ENCODE assay signal across 31 cellular contexts in the genomic region with DNA sequence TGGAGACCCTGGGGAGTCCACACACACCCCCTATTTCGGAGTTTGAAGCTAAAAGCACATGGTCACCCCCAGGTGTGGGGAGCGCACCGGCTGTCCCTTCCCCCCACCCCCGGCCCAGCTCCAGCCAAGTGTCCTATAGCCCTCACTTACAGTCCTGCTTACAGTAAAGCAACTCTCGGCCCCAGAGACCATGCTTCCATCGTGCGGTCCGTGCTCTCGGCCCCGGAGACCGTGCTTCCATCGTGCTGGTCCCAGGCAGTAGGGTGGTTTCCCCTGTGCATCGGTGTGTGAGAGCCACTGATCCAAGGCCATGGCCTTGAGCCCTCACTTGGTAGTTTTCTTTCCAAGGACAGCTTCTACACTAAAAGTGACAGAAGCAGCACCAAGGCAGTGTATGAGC. TPM values are rescaled to one million over a fixed set of nuclear protein-coding genes. Genes with fewer than 3 reads are reported as not detected.
"Had no signal": no experiment of that assay in that cellular context is flagged by ENCODE, and none has a peak within 500 bp of the region (broad histone marks: within the 10 kb centered on the region; RNA-seq: fewer than 3 reads in every experiment).

No MANE protein-coding gene starts in this region.

- H3K9me3 ChIP-seq: adrenal gland, body of pancreas, MG63, SJCRH30 had no signal

- H3K27ac ChIP-seq: adrenal gland, body of pancreas, SJCRH30, SK-N-MC had no signal

- H3K9me3 Mint-ChIP-seq: activated CD4-positive, alpha-beta T cell treated with anti-CD3 and anti-CD28 coated beads, Interleukin-2, amount 10 ng/mL, durations not matched to agents 7 days and 5 days; activated naive CD4-positive, alpha-beta T cell treated with anti-CD3 and anti-CD28 coated beads for 36 hours; activated naive CD4-positive, alpha-beta T cell treated with anti-CD3 and anti-CD28 coated beads, Interleukin-2, amount 50 U/mL, for 72 hours; activated T-cell treated with anti-CD3 and anti-CD28 coated beads, Interleukin-2, amount 50 U/mL, for 24 hours had no signal

- DNase-seq: activated CD4-positive, alpha-beta T cell treated with anti-CD3 and anti-CD28 coated beads for 36 hours; activated CD4-positive, alpha-beta T cell treated with anti-CD3 and anti-CD28 coated beads, Interleukin-2, amount 10 ng/mL, durations not matched to agents 7 days and 5 days; activated CD4-positive, alpha-beta T cell treated with anti-CD3 and anti-CD28 coated beads, Interleukin-2, amount 50 U/mL, for 48 hours; activated CD8-positive, alpha-beta T cell treated with anti-CD3 and anti-CD28 coated beads, Interleukin-2, amount 10 ng/mL, durations not matched to agents 7 days and 5 days; activated gamma-delta T cell treated with Interleukin-2 at 50 U/mL for 16 hours; activated naive CD4-positive, alpha-beta T cell treated with anti-CD3 and anti-CD28 coated beads for 36 hours; activated T-cell treated with anti-CD3 and anti-CD28 coated beads, Interleukin-2, amount 50 U/mL, for 24 hours; adrenal gland; body of pancreas; central memory CD4-positive, alpha-beta T cell; Kasumi-1; MG63; NCI-H1048; NCI-H1105 treated with DMSO at 0.1 percent for 48 hours; NCI-H1436; NCI-H1694; NCI-H1930; NCI-H2081 treated with DMSO at 0.1 percent for 48 hours; NCI-H226; NCI-H446 treated with DMSO at 0.1 percent for 48 hours; NCI-H524; NCI-H69; NCI-H82; T1000 had no signal

- H3K36me3 Mint-ChIP-seq: activated naive CD4-positive, alpha-beta T cell treated with anti-CD3 and anti-CD28 coated beads, Interleukin-2, amount 50 U/mL, for 72 hours had no signal

- H3K27me3 ChIP-seq: adrenal gland, body of pancreas, MG63, SJCRH30 had no signal

- H3K4me1 ChIP-seq: adrenal gland, body of pancreas had no signal

- H3K4me3 ChIP-seq: adrenal gland, body of pancreas, MG63, SJCRH30, SK-N-MC had no signal

- H3K4me3 Mint-ChIP-seq: activated CD4-positive, alpha-beta T cell treated with anti-CD3 and anti-CD28 coated beads for 36 hours; activated CD4-positive, alpha-beta T cell treated with anti-CD3 and anti-CD28 coated beads, Interleukin-2, amount 10 ng/mL, durations not matched to agents 7 days and 5 days; activated CD8-positive, alpha-beta T cell treated with anti-CD3 and anti-CD28 coated beads, Interleukin-2, amount 10 ng/mL, durations not matched to agents 7 days and 5 days; activated naive CD4-positive, alpha-beta T cell treated with anti-CD3 and anti-CD28 coated beads for 36 hours; activated T-cell treated with anti-CD3 and anti-CD28 coated beads, Interleukin-2, amount 50 U/mL, for 24 hours had no signal

- H3K36me3 ChIP-seq: adrenal gland, MG63 had no signal

- FAIRE-seq: astrocyte, bronchial epithelial cell had no signal

- H3K27ac Mint-ChIP-seq: activated CD4-positive, alpha-beta T cell treated with anti-CD3 and anti-CD28 coated beads for 36 hours; activated CD4-positive, alpha-beta T cell treated with anti-CD3 and anti-CD28 coated beads, Interleukin-2, amount 10 ng/mL, durations not matched to agents 7 days and 5 days; activated CD8-positive, alpha-beta T cell treated with anti-CD3 and anti-CD28 coated beads, Interleukin-2, amount 10 ng/mL, durations not matched to agents 7 days and 5 days; activated naive CD4-positive, alpha-beta T cell treated with anti-CD3 and anti-CD28 coated beads for 36 hours; activated naive CD4-positive, alpha-beta T cell treated with anti-CD3 and anti-CD28 coated beads, Interleukin-2, amount 50 U/mL, for 72 hours; activated T-cell treated with anti-CD3 and anti-CD28 coated beads, Interleukin-2, amount 50 U/mL, for 24 hours had no signal

- H3K4me1 Mint-ChIP-seq: activated CD4-positive, alpha-beta T cell treated with anti-CD3 and anti-CD28 coated beads for 36 hours; activated CD4-positive, alpha-beta T cell treated with anti-CD3 and anti-CD28 coated beads, Interleukin-2, amount 10 ng/mL, durations not matched to agents 7 days and 5 days had no signal

RNA-seq across cellular contexts. Expression of gene GBX2, which starts 48.7 kb away (rescaled TPM):
- total RNA-seq: activated CD4-positive, alpha-beta T cell treated with anti-CD3 and anti-CD28 coated beads for 36 hours; activated CD4-positive, alpha-beta T cell treated with anti-CD3 and anti-CD28 coated beads, Interleukin-2, amount 10 ng/mL, durations not matched to agents 7 days and 5 days; activated CD8-positive, alpha-beta T cell treated with anti-CD3 and anti-CD28 coated beads, Interleukin-2, amount 10 ng/mL, durations not matched to agents 7 days and 5 days; activated naive CD4-positive, alpha-beta T cell treated with anti-CD3 and anti-CD28 coated beads for 36 hours; activated naive CD4-positive, alpha-beta T cell treated with anti-CD3 and anti-CD28 coated beads, Interleukin-2, amount 50 U/mL, for 72 hours; adrenal gland; body of pancreas; bronchial epithelial cell; T-helper 1 cell treated with Interleukin-12 subunit alpha and Interleukin-12 subunit beta and Interleukin-4 antibody, amounts not matched to agents 30 ng/mL and 1 ng/mL, for 36 hours; T-helper 2 cell treated with Interferon-gamma antibody and Interleukin-4, amounts not matched to agents 100 ng/mL and 5 ng/mL, for 36 hours had no signal
- polyA plus RNA-seq: adrenal gland had no signal
